8 cellular contexts compared by ENCODE assay signal in genomic region chr12:47903927-47904646, GRCh38. TPM values are rescaled to one million over a fixed set of nuclear protein-coding genes. Genes with fewer than 3 reads are reported as not detected.
A peak's percentile ranks its signal among the peaks of the same experiment; 100 is the strongest.
DNase-seq lines count a peak whose midpoint lies in the region; ATAC-seq lines count a peak whose summit lies in the region.

No MANE protein-coding gene starts in this region.

- H3K36me3 ChIP-seq in SJSA1 (no peaks in the 10 kb centered on the region), skeletal muscle tissue (ENCODE audit: control insufficient read depth in 3 of 3, insufficient read depth in 3 of 3, low read length in 3 of 3) (no peaks in the 10 kb centered on the region)

- H3K27me3 ChIP-seq in SJSA1 (replicated peaks) (peaks cover 13% of the 10 kb centered on the region), skeletal muscle tissue (ENCODE audit: control insufficient read depth in 3 of 3, insufficient read depth in 3 of 3, low read length in 3 of 3) (peaks cover 5 to 34% (median 7%) of the 10 kb centered on the region in 3 donors)

- peak; percentile 54 for ATAC-seq in left ventricle myocardium superior
- ATAC-seq in HG03571 (IDR thresholded peaks at IDR 0.05; ENCODE audit: unreplicated experiment): no peak
- ATAC-seq in HG03342 (IDR thresholded peaks at IDR 0.05; ENCODE audit: unreplicated experiment): no peak

- H3K27ac ChIP-seq in SJSA1 (no peak overlapping the region), skeletal muscle tissue (ENCODE audit: low read depth, low read length) (peak overlapping the region; percentile 57)

- intact Hi-C loops in left ventricle myocardium superior (cut with micrococcal nuclease): no loop called here

- H3K4me3 ChIP-seq in SJSA1 (peak overlapping the region; percentile 41), skeletal muscle tissue (ENCODE audit: low read length in 3 of 3) (peak overlapping the region; percentile 78 to 88 (median 85))

- H3K4me1 ChIP-seq in SJSA1 (replicated peaks) (peaks cover 24% of the 10 kb centered on the region), skeletal muscle tissue (ENCODE audit: control insufficient read depth in 3 of 3, insufficient read depth in 3 of 3, low read length in 3 of 3) (peaks cover 23 to 40% (median 28%) of the 10 kb centered on the region in 3 donors)

- H3K9ac ChIP-seq in skeletal muscle tissue (ENCODE audit: low read depth in 1 of 3, low read length in 3 of 3): peak overlapping the region; percentile 69 to 80 (median 80)

- H3K9me3 ChIP-seq in SJSA1 (replicated peaks) (no peaks in the 10 kb centered on the region), skeletal muscle tissue (ENCODE audit: control insufficient read depth in 3 of 3, low read length in 3 of 3) (no peaks in the 10 kb centered on the region)

- DNase-seq in H4 (ENCODE audit: low spot score): peak; percentile 72
- peak; percentile 69 to 80 for DNase-seq in SJSA1 (ENCODE audit: low read depth in 1 of 2, low spot score in 2 of 2)
- DNase-seq in activated naive CD4-positive, alpha-beta T cell treated with anti-CD3 and anti-CD28 coated beads, Interleukin-2, amount 50 U/mL, for 16 hours: peak; percentile 70
- DNase-seq in left ventricle myocardium superior: peak; percentile 55
- DNase-seq in NCI-H82 (lab: John Stamatoyannopoulos, UW): no peak

RNA-seq across cellular contexts. Expression of gene VDR, which starts 0.7 kb away (rescaled TPM):
- 5.6 and 7.3 TPM in 2 replicates for total RNA-seq in H4 (2014; rRNA removed; shearing (Covaris generic))
- 1.4 and 2.5 TPM in 2 replicates for total RNA-seq in SJSA1 (2014; rRNA removed; shearing (Covaris generic))
- total RNA-seq in left ventricle myocardium superior (0.20 TPM), skeletal muscle tissue (0.52 TPM)

RNA-seq across cellular contexts. Expression of gene TMEM106C, which starts 59.3 kb away (rescaled TPM):
- total RNA-seq in H4 (2014; rRNA removed; shearing (Covaris generic)): 294 and 314 TPM in 2 replicates
- total RNA-seq in SJSA1 (2014; rRNA removed; shearing (Covaris generic)): 83.1 and 143 TPM in 2 replicates
- 46.8 TPM for total RNA-seq in left ventricle myocardium superior
- total RNA-seq in skeletal muscle tissue: 43.3 TPM
